In the genomic region with DNA sequence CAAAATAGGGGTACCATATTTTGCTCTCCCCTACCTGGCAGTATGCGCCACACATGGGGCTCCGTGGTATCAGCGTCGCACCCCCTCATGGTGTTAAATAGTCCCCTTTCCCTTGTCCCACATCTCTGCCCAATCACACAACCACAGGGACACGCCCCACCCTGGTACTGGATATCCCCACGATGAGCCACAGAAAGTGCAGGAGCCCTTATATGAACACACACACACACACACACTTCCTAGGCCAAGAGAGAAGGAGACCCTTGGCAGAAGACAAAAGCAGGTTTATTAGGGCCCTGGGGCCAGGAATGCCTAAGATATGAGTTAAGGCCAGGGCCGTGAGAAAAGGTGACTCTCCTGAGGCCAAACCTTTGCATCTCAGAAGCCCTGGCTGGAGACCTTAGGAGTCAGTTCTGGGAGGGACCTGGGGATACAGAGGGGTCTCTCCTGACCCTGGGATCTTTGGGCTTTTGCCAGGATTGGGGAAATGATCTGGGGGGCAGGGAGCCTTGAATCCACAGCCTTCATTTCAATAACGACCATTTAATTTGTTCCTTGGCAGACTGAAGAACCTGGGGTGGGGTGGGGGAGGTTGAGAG, we compare ENCODE assay signal across 8 cellular contexts. TPM values are rescaled to one million over a fixed set of nuclear protein-coding genes. Genes with fewer than 3 reads are reported as not detected.
DNase-seq lines count a peak whose midpoint lies in the region; ATAC-seq and TF ChIP-seq lines count a peak whose summit lies in the region.

No MANE protein-coding gene starts in this region.

- H3K9me3 ChIP-seq in DND-41 (ENCODE audit: insufficient read depth, low read length, severe bottlenecking) (no peaks in the 10 kb centered on the region), NT2/D1 (ENCODE audit: insufficient read depth, low read length) (no peaks in the 10 kb centered on the region), endodermal cell (ENCODE audit: control insufficient read depth, low read length) (no peaks in the 10 kb centered on the region), trophoblast cell (ENCODE audit: insufficient read depth, low read depth, low read length) (peaks cover 4% of the 10 kb centered on the region)

- no peaks in the 10 kb centered on the region for H3K36me3 Mint-ChIP-seq in endodermal cell (ENCODE audit: low read depth)

- H4K8ac ChIP-seq in trophoblast cell (ENCODE audit: low read depth, low read length) = no peak overlapping the region

- H3K4me1 ChIP-seq in DND-41 (ENCODE audit: insufficient read depth, low read length) (peaks cover 30% of the 10 kb centered on the region), NT2/D1 (ENCODE audit: insufficient read depth, insufficient read length) (peaks cover 16% of the 10 kb centered on the region), endodermal cell (ENCODE audit: control insufficient read depth, insufficient read depth, low read length) (no peaks in the 10 kb centered on the region), trophoblast cell (ENCODE audit: control insufficient read depth in 1 of 2, insufficient read depth in 2 of 2, low read length in 2 of 2) (peaks cover 22 to 23% of the 10 kb centered on the region in 2 experiments)

- no peak overlapping the region for H4K12ac ChIP-seq in trophoblast cell (ENCODE audit: low read depth, low read length)

- no peak overlapping the region for H3K23ac ChIP-seq in trophoblast cell (ENCODE audit: low read length)

- H4K20me1 ChIP-seq in DND-41 (ENCODE audit: insufficient read depth, low read length) = peaks cover 10% of the 10 kb centered on the region

- DNase-seq in DND-41 (no peak), NT2/D1 (ENCODE audit: low read depth, low spot score) (no peak), endodermal cell (no peak), trophoblast cell (peak; percentile 95 to 98), A172 (ENCODE audit: low spot score) (no peak), brain microvascular endothelial cell (no peak), nucleus accumbens (lab: John Stamatoyannopoulos, UW) (no peak)

- no peak overlapping the region for H2AK5ac ChIP-seq in trophoblast cell (ENCODE audit: low read length)

- WGBS in endodermal cell (ENCODE audit: insufficient coverage in 1 of 2, insufficient read length in 1 of 2), 2 experiments = 72 to 80% methylated on average over 6 to 7 of the region's 8 CpGs
- no CpG with 5 or more reads among the region's 8 CpGs for WGBS in trophoblast cell (ENCODE audit: extremely low coverage, insufficient coverage, insufficient read length)

- H3K79me2 ChIP-seq in DND-41 (ENCODE audit: insufficient read depth, low read length) = no peaks in the 10 kb centered on the region
- H3K79me2 ChIP-seq in trophoblast cell (ENCODE audit: control insufficient read depth, insufficient read depth, low read length, poor library complexity) = no peaks in the 10 kb centered on the region

- no peak overlapping the region for H3K27ac Mint-ChIP-seq in endodermal cell

- H3K27me3 Mint-ChIP-seq in endodermal cell (ENCODE audit: insufficient read depth) = peaks cover 48% of the 10 kb centered on the region

- in situ Hi-C loops in brain microvascular endothelial cell (cut with HindIII; ENCODE audit: low pct_ligation_motif_present, low sequenced_read_pairs) = no loop called here

- H2BK120ac ChIP-seq in trophoblast cell (ENCODE audit: insufficient read depth, low read length, poor library complexity) = no peak overlapping the region

- no peak overlapping the region for H2BK12ac ChIP-seq in trophoblast cell (ENCODE audit: low read length)

- H3K4me2 ChIP-seq in DND-41 (ENCODE audit: insufficient read depth, low read length) (peak overlapping the region; percentile 91), trophoblast cell (ENCODE audit: low read length) (peak overlapping the region; percentile 83)

- no peaks in the 10 kb centered on the region for H3K79me1 ChIP-seq in trophoblast cell (ENCODE audit: low read length)

- no peak overlapping the region for H3K4ac ChIP-seq in trophoblast cell (ENCODE audit: low read depth, low read length)

- ATAC-seq in DND-41 (ENCODE audit: insufficient read depth, low read depth) (no peak), GM21381 (IDR thresholded peaks at IDR 0.05; ENCODE audit: unreplicated experiment) (no peak)

- peaks cover 10% of the 10 kb centered on the region for H3K4me1 Mint-ChIP-seq in endodermal cell

- H4K91ac ChIP-seq in trophoblast cell (ENCODE audit: low read depth, low read length) = no peak overlapping the region

- H3K9me3 Mint-ChIP-seq in endodermal cell = no peaks in the 10 kb centered on the region

- H2AFZ ChIP-seq in DND-41 (ENCODE audit: low read depth, low read length) = peak overlapping the region; percentile 72
- no peak overlapping the region for H2AFZ ChIP-seq in trophoblast cell (ENCODE audit: insufficient read depth, low read length, poor library complexity)

- peaks cover 36% of the 10 kb centered on the region for H3K27me3 ChIP-seq in DND-41 (ENCODE audit: insufficient read depth, low read length, poor library complexity)
- H3K27me3 ChIP-seq in NT2/D1 (ENCODE audit: insufficient read depth, insufficient read length) = peaks cover 18% of the 10 kb centered on the region
- H3K27me3 ChIP-seq in endodermal cell (ENCODE audit: control insufficient read depth, insufficient read depth, low read length, poor library complexity, severe bottlenecking) = peaks cover 30% of the 10 kb centered on the region
- H3K27me3 ChIP-seq in trophoblast cell (ENCODE audit: insufficient read depth, low read length) = peaks cover 17% of the 10 kb centered on the region
- no peaks in the 10 kb centered on the region for H3K27me3 ChIP-seq in brain microvascular endothelial cell (replicated peaks)

- H3K4me3 ChIP-seq in DND-41 (ENCODE audit: low read depth in 1 of 2, low read length in 2 of 2) (peak overlapping the region in 1 of 2 experiments; percentile 58; a peak in 2 of 4 replicates), NT2/D1 (ENCODE audit: insufficient read length, low read depth) (peak overlapping the region; percentile 42), endodermal cell (ENCODE audit: low read length) (peak overlapping the region; percentile 80), trophoblast cell (ENCODE audit: low read depth, low read length) (no peak overlapping the region), brain microvascular endothelial cell (ENCODE audit: low read depth, low read length) (no peak overlapping the region)

- no peak overlapping the region for H3K18ac ChIP-seq in trophoblast cell (ENCODE audit: low read length)

- TF ChIP-seq CTCF in DND-41 (IDR thresholded peaks at IDR 0.05; ENCODE audit: borderline replicate concordance, extremely low read depth, low read length, poor library complexity, severe bottlenecking) (no peak), endodermal cell (conservative IDR thresholded peaks at IDR 0.05) (no peak), brain microvascular endothelial cell (IDR thresholded peaks at IDR 0.05; ENCODE audit: low read depth, low read length, missing control alignments) (no peak)

- H3K14ac ChIP-seq in trophoblast cell (ENCODE audit: low read length) = no peak overlapping the region

- H3K36me3 ChIP-seq in DND-41 (ENCODE audit: insufficient read depth, low read length) (no peaks in the 10 kb centered on the region), NT2/D1 (ENCODE audit: insufficient read depth, insufficient read length, low read length) (no peaks in the 10 kb centered on the region), endodermal cell (ENCODE audit: control insufficient read depth, insufficient read depth, low read length) (no peaks in the 10 kb centered on the region), trophoblast cell (ENCODE audit: control insufficient read depth in 1 of 2, insufficient read depth in 2 of 2, low read length in 2 of 2) (no peaks in the 10 kb centered on the region), brain microvascular endothelial cell (replicated peaks) (no peaks in the 10 kb centered on the region)

- H3K4me3 Mint-ChIP-seq in endodermal cell = peak overlapping the region; percentile 59

- H2BK5ac ChIP-seq in trophoblast cell (ENCODE audit: low read depth, low read length, poor library complexity) = no peak overlapping the region

- H3K9ac ChIP-seq in DND-41 (ENCODE audit: low read depth, low read length) (peak overlapping the region; percentile 39; the same call in 1 of the 2 replicates), NT2/D1 (ENCODE audit: insufficient read length, low read depth) (peak overlapping the region; percentile 57), endodermal cell (ENCODE audit: extremely low read depth, low read length, poor library complexity, severe bottlenecking) (no peak overlapping the region), trophoblast cell (ENCODE audit: low read length) (no peak overlapping the region)

- H3K27ac ChIP-seq in DND-41 (ENCODE audit: low read length) = no peak overlapping the region
- no peak overlapping the region for H3K27ac ChIP-seq in endodermal cell (ENCODE audit: low read depth, low read length)
- no peak overlapping the region for H3K27ac ChIP-seq in trophoblast cell (ENCODE audit: low read depth, low read length)
- no peak overlapping the region for H3K27ac ChIP-seq in brain microvascular endothelial cell

RNA-seq across cellular contexts. Expression of a gene that starts 11.6 kb away (rescaled TPM):
- total RNA-seq in endodermal cell = not detected
- polyA plus RNA-seq in endodermal cell (2013, experiment 1 of 2) = 9.0 TPM
- 1.4 TPM for polyA plus RNA-seq in endodermal cell (2013, experiment 2 of 2)
- 1.8 and 2.3 TPM in 2 replicates for polyA plus RNA-seq in trophoblast cell (2013)
- total RNA-seq in A172 (2014; rRNA removed; shearing (Covaris generic)) = 24.1 and 40.0 TPM in 2 replicates

RNA-seq across cellular contexts. Expression of a gene that starts 22.2 kb away (rescaled TPM):
- total RNA-seq in endodermal cell = 100 to 1,000 TPM; 122 to 135 TPM
- 123 TPM for polyA plus RNA-seq in endodermal cell (2013, experiment 1 of 2)
- polyA plus RNA-seq in endodermal cell (2013, experiment 2 of 2) = 113 TPM
- 87.8 and 92.2 TPM in 2 replicates for polyA plus RNA-seq in trophoblast cell (2013)
- total RNA-seq in A172 (2014; rRNA removed; shearing (Covaris generic)) = 73.6 and 140 TPM in 2 replicates

RNA-seq across cellular contexts. Expression of a gene that starts 55.1 kb away (rescaled TPM):
- total RNA-seq in endodermal cell = 100 to 1,000 TPM; 171 to 198 TPM
- polyA plus RNA-seq in endodermal cell (2013, experiment 1 of 2) = 245 TPM
- polyA plus RNA-seq in endodermal cell (2013, experiment 2 of 2) = 217 TPM
- 102 TPM in 2 replicates for polyA plus RNA-seq in trophoblast cell (2013)
- 87.2 and 96.9 TPM in 2 replicates for total RNA-seq in A172 (2014; rRNA removed; shearing (Covaris generic))

Comparison
In these comparisons a context has a peak if more than half of its experiments do, and no peak if none do; other contexts are left out.
1. DNase-seq: peak in trophoblast cell (2 of 2); none in DND-41 (single experiment), NT2/D1 (single experiment), endodermal cell (single experiment), A172 (single experiment), brain microvascular endothelial cell (single experiment) and nucleus accumbens (0 of 56).
2. H3K4me3 ChIP-seq: peak in NT2/D1 (single experiment) and endodermal cell (single experiment); none in trophoblast cell (single experiment) and brain microvascular endothelial cell (single experiment).
3. H3K9ac ChIP-seq: peak in DND-41 (single experiment) and NT2/D1 (single experiment); none in endodermal cell (single experiment) and trophoblast cell (single experiment).
4. RNA of a gene that starts 11.6 kb away (total RNA-seq): 24.1 to 40.0 TPM in A172; not detected in endodermal cell; every median in the first group is over 10 times any median in the second.